Comparison of ENCODE assay signal across 8 cellular contexts in genomic region chr11:78416285-78417174, GRCh38. TPM values are rescaled to one million over a fixed set of nuclear protein-coding genes. Genes with fewer than 3 reads are reported as not detected.
DNase-seq lines count a peak whose midpoint lies in the region; ATAC-seq and TF ChIP-seq lines count a peak whose summit lies in the region.

No MANE protein-coding gene starts in this region.

- peak; percentile 76 for TF ChIP-seq POLR2A in breast epithelium (IDR thresholded peaks at IDR 0.05)

- ATAC-seq in GM18858 (IDR thresholded peaks at IDR 0.05; ENCODE audit: unreplicated experiment) (peak; percentile 49), HG03103 (IDR thresholded peaks at IDR 0.05; ENCODE audit: low read depth, unreplicated experiment) (peak; percentile 34)

- no peaks in the 10 kb centered on the region for H3K36me3 ChIP-seq in WERI-Rb-1
- no peaks in the 10 kb centered on the region for H3K36me3 ChIP-seq in breast epithelium
- no peaks in the 10 kb centered on the region for H3K36me3 ChIP-seq in smooth muscle cell (ENCODE audit: low read depth)

- no peaks in the 10 kb centered on the region for H3K27me3 ChIP-seq in WERI-Rb-1 (ENCODE audit: insufficient read depth, low read depth, severe bottlenecking)
- H3K27me3 ChIP-seq in breast epithelium = no peaks in the 10 kb centered on the region
- H3K27me3 ChIP-seq in smooth muscle cell (ENCODE audit: low read depth) = no peaks in the 10 kb centered on the region

- H3K9me3 ChIP-seq in WERI-Rb-1 (ENCODE audit: severe bottlenecking) = no peaks in the 10 kb centered on the region
- H3K9me3 ChIP-seq in breast epithelium = no peaks in the 10 kb centered on the region
- H3K9me3 ChIP-seq in smooth muscle cell (replicated peaks; ENCODE audit: low read depth) = no peaks in the 10 kb centered on the region

- intact Hi-C loops in breast epithelium (cut with DNase I; ENCODE audit: low total_unique reads) = loop anchor here (5.0 kb wide), 1 partner anchor 156 kb away; the partner anchor contains the start of gene NARS2

- H3K4me3 ChIP-seq in WERI-Rb-1 (ENCODE audit: low read depth, low read length) = peak overlapping the region; percentile 74
- H3K4me3 ChIP-seq in breast epithelium = peak overlapping the region; percentile 87 to 98 (median 96)
- peak overlapping the region; percentile 71 for H3K4me3 ChIP-seq in smooth muscle cell

- peak overlapping the region; percentile 26 to 87 (median 75) for H3K27ac Mint-ChIP-seq in immature natural killer cell

- H4K20me1 ChIP-seq in smooth muscle cell (ENCODE audit: low read depth) = no peaks in the 10 kb centered on the region

- no peaks in the 10 kb centered on the region for H3K4me1 ChIP-seq in breast epithelium
- H3K4me1 ChIP-seq in smooth muscle cell (ENCODE audit: low read depth) = peaks cover 24% of the 10 kb centered on the region

- under 1% methylated on average over 38 of the region's 38 CpGs for WGBS in smooth muscle cell (ENCODE audit: low lambda C conversion rate)

- TF ChIP-seq CTCF in 22Rv1 (IDR thresholded peaks at IDR 0.05) = peak; percentile 61
- TF ChIP-seq CTCF in WERI-Rb-1 (IDR thresholded peaks at IDR 0.05; ENCODE audit: low read depth, low read length) = peak; percentile 59
- TF ChIP-seq CTCF in breast epithelium (IDR thresholded peaks at IDR 0.05) = peak; percentile 36 to 59 (median 49)
- TF ChIP-seq CTCF in smooth muscle cell (IDR thresholded peaks at IDR 0.05; ENCODE audit: borderline replicate concordance, insufficient read depth, poor library complexity, severe bottlenecking) = peak; percentile 47

- peaks cover 19 to 30% of the 10 kb centered on the region in 2 donors for H3K4me1 Mint-ChIP-seq in immature natural killer cell

- H3K9me3 Mint-ChIP-seq in immature natural killer cell = no peaks in the 10 kb centered on the region

- peak overlapping the region; percentile 60 for H2AFZ ChIP-seq in smooth muscle cell (ENCODE audit: low read depth)

- H3K79me2 ChIP-seq in smooth muscle cell (ENCODE audit: low read depth) = peaks cover 49% of the 10 kb centered on the region

- peak overlapping the region; percentile 93 for H3K4me2 ChIP-seq in smooth muscle cell

- peak overlapping the region; percentile 49 for H3K27ac ChIP-seq in 22Rv1
- peak overlapping the region; percentile 51 for H3K27ac ChIP-seq in WERI-Rb-1
- H3K27ac ChIP-seq in breast epithelium = peak overlapping the region; percentile 95 to 100
- peak overlapping the region; percentile 88 for H3K27ac ChIP-seq in smooth muscle cell (ENCODE audit: low read depth)

- peak overlapping the region; percentile 84 to 89 (median 87) for H3K4me3 Mint-ChIP-seq in immature natural killer cell

- H3K9ac ChIP-seq in smooth muscle cell (ENCODE audit: low read depth) = peak overlapping the region; percentile 73

- DNase-seq in NCI-H2171 treated with DMSO at 0.1 percent for 48 hours (lab: John Stamatoyannopoulos, UW) (peak; percentile 87), WERI-Rb-1 (peak; percentile 87), breast epithelium (ENCODE audit: low spot score in 2 of 2) (peak; percentile 63 to 80), immature natural killer cell (peak; percentile 66 to 74 (median 67)), smooth muscle cell (lab: John Stamatoyannopoulos, UW; ENCODE audit: unreplicated experiment) (peak; percentile 74)

- H3K27me3 Mint-ChIP-seq in immature natural killer cell (ENCODE audit: low read depth in 3 of 3) = peaks cover 0 to 27% (median 6%) of the 10 kb centered on the region in 3 donors

- H3F3A ChIP-seq in smooth muscle cell (ENCODE audit: low read depth) = peaks cover 15% of the 10 kb centered on the region

- peaks cover 0 to 4% (median 0%) of the 10 kb centered on the region in 3 donors for H3K36me3 Mint-ChIP-seq in immature natural killer cell

RNA-seq across cellular contexts. Expression of gene GAB2, which starts 1.1 kb away (rescaled TPM):
- total RNA-seq in breast epithelium = 10 to 100 TPM; 22.9 to 43.8 (median 24.9) TPM
- polyA plus RNA-seq in immature natural killer cell = 1 to 10 TPM in 2 of 3 donors, not detected in 1; 1.0 TPM
- 9.7 and 15.0 TPM in 2 replicates for total RNA-seq in smooth muscle cell
- 4.2 and 7.7 TPM in 2 replicates for polyA plus RNA-seq in smooth muscle cell

Comparison
In these comparisons a context has a peak if more than half of its experiments do, and no peak if none do; other contexts are left out.
1. Peak in every context shown above with its lines: DNase-seq, ATAC-seq, H3K4me3 ChIP-seq and H3K27ac ChIP-seq.